ENCODE assay signal across 17 cellular contexts in the genomic region with DNA sequence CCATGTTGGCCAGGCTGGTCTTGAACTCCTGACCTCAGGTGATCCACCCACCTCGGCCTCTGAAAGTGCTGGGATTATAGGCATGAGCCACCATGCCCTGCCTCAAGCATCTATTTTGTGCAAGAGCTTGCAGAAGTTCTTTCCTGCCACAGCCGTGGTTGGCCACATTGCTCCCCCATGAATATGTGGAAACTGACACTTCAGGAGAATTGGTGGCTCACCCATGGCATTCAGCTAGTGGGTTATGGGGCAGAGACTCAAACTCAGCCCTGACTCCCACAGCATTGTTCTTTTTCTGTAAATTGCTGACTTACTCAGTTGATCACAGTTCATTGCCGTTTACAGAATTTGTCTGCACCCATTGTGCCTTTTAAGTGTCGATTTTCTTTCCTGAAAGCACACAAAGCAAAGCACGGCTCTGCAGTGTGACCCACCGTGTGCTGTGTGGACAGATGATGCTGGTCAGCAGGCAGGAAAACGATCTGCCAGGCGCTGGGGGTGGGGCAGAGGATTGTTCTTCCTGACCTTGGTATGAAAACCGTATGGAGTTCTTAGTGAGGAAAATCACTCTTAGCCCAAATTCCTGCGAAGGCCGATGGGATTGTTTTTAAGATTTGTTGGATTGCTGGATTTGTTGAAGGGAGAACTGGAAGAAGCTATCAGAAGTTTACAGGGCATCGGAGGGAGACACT.
DNase-seq lines count a peak whose midpoint lies in the region; ATAC-seq, FAIRE-seq and TF ChIP-seq lines count a peak whose summit lies in the region.
"Had no signal": no experiment of that assay in that cellular context is flagged by ENCODE, and none has a peak within 500 bp of the region (broad histone marks: within the 10 kb centered on the region; RNA-seq: fewer than 3 reads in every experiment).

No MANE protein-coding gene starts in this region.

- H3K4me2 ChIP-seq in smooth muscle cell, result no peak overlapping the region

- no peak for DNase-seq in stimulated activated naive CD8-positive, alpha-beta T cell treated with anti-CD3 and anti-CD28 coated beads, Interleukin-15, amount 100 ng/mL, for 72 hours
- DNase-seq in right lobe of liver, result peak; percentile 69 to 72 (median 70)
- no peak for DNase-seq in vagina (ENCODE audit: extremely low spot score in 2 of 2)
- no peak for DNase-seq in cerebellar nuclear complex (lab: John Stamatoyannopoulos, UW)
- no peak for DNase-seq in smooth muscle cell (lab: John Stamatoyannopoulos, UW; ENCODE audit: unreplicated experiment)
- no peak for DNase-seq in frontal cortex (ENCODE audit: low spot score in 2 of 2)
- DNase-seq: NCI-H510A treated with DMSO at 0.1 percent for 48 hours; stimulated activated CD4-positive, alpha-beta T cell treated with anti-CD3 and anti-CD28 coated beads, Interleukin-2, amount 100 ng/mL, for 48 hours; stimulated activated naive CD4-positive, alpha-beta T cell had no signal

- peaks cover 5% of the 10 kb centered on the region for H3K79me2 ChIP-seq in smooth muscle cell (ENCODE audit: low read depth)

- peak overlapping the region; percentile 90 for H3K27ac Mint-ChIP-seq in stimulated activated naive CD8-positive, alpha-beta T cell treated with anti-CD3 and anti-CD28 coated beads, Interleukin-15, Interleukin-2, amounts not matched to agents 100 ng/mL and 50 ng/mL, for 24 hours
- H3K27ac Mint-ChIP-seq in stimulated activated naive CD8-positive, alpha-beta T cell treated with anti-CD3 and anti-CD28 coated beads, Interleukin-15, amount 100 ng/mL, for 72 hours, result peak overlapping the region in 1 of 2 donors; percentile 96
- H3K27ac Mint-ChIP-seq in activated T-helper 17 cell treated with anti-CD3 and anti-CD28 coated beads, Interleukin-2, amount 50 U/mL, for 72 hours, result peak overlapping the region; percentile 97

- H3K36me3 ChIP-seq in right lobe of liver (no peaks in the 10 kb centered on the region), vagina (no peaks in the 10 kb centered on the region), smooth muscle cell (ENCODE audit: low read depth) (no peaks in the 10 kb centered on the region)
- H3K36me3 ChIP-seq: adrenal gland, prostate gland had no signal

- FAIRE-seq in frontal cortex (lab: Jason Lieb, UNC), result no peak
- FAIRE-seq: K562 had no signal

- TF ChIP-seq POLR2A in right lobe of liver (IDR thresholded peaks at IDR 0.05) (no peak), vagina (IDR thresholded peaks at IDR 0.05) (no peak)

- peaks cover 3% of the 10 kb centered on the region for H3K36me3 Mint-ChIP-seq in stimulated activated naive CD8-positive, alpha-beta T cell treated with anti-CD3 and anti-CD28 coated beads, Interleukin-15, Interleukin-2, amounts not matched to agents 100 ng/mL and 50 ng/mL, for 24 hours (ENCODE audit: low read depth)
- peaks cover 10% of the 10 kb centered on the region for H3K36me3 Mint-ChIP-seq in activated T-helper 17 cell treated with anti-CD3 and anti-CD28 coated beads, Interleukin-2, amount 50 U/mL, for 72 hours (ENCODE audit: low read depth)

- intact Hi-C loops in right lobe of liver (cut with DNase I), result no loop called here
- intact Hi-C loops in vagina (cut with DNase I), result no loop called here

- TF ChIP-seq CTCF in right lobe of liver (IDR thresholded peaks at IDR 0.05) (no peak), vagina (IDR thresholded peaks at IDR 0.05) (no peak), smooth muscle cell (IDR thresholded peaks at IDR 0.05; ENCODE audit: borderline replicate concordance, insufficient read depth, poor library complexity, severe bottlenecking) (no peak)

- peaks cover 75% of the 10 kb centered on the region for H3K4me1 Mint-ChIP-seq in stimulated activated naive CD8-positive, alpha-beta T cell treated with anti-CD3 and anti-CD28 coated beads, Interleukin-15, Interleukin-2, amounts not matched to agents 100 ng/mL and 50 ng/mL, for 24 hours (ENCODE audit: low read depth)
- H3K4me1 Mint-ChIP-seq in stimulated activated naive CD8-positive, alpha-beta T cell treated with anti-CD3 and anti-CD28 coated beads, Interleukin-15, amount 100 ng/mL, for 72 hours, result peaks cover 60% of the 10 kb centered on the region
- peaks cover 43% of the 10 kb centered on the region for H3K4me1 Mint-ChIP-seq in activated T-helper 17 cell treated with anti-CD3 and anti-CD28 coated beads, Interleukin-2, amount 50 U/mL, for 72 hours

- no peaks in the 10 kb centered on the region for H4K20me1 ChIP-seq in smooth muscle cell (ENCODE audit: low read depth)

- H3K27me3 ChIP-seq in right lobe of liver (no peaks in the 10 kb centered on the region), vagina (no peaks in the 10 kb centered on the region), smooth muscle cell (ENCODE audit: low read depth) (no peaks in the 10 kb centered on the region)
- H3K27me3 ChIP-seq: adrenal gland had no signal

- H3K27me3 Mint-ChIP-seq in stimulated activated naive CD8-positive, alpha-beta T cell treated with anti-CD3 and anti-CD28 coated beads, Interleukin-15, Interleukin-2, amounts not matched to agents 100 ng/mL and 50 ng/mL, for 24 hours, result no peaks in the 10 kb centered on the region
- H3K27me3 Mint-ChIP-seq in stimulated activated naive CD8-positive, alpha-beta T cell treated with anti-CD3 and anti-CD28 coated beads, Interleukin-15, amount 100 ng/mL, for 72 hours, result no peaks in the 10 kb centered on the region
- H3K27me3 Mint-ChIP-seq in activated T-helper 17 cell treated with anti-CD3 and anti-CD28 coated beads, Interleukin-2, amount 50 U/mL, for 72 hours, result no peaks in the 10 kb centered on the region

- H2AFZ ChIP-seq in smooth muscle cell (ENCODE audit: low read depth), result no peak overlapping the region

- no peak overlapping the region for H3K4me3 Mint-ChIP-seq in stimulated activated naive CD8-positive, alpha-beta T cell treated with anti-CD3 and anti-CD28 coated beads, Interleukin-15, Interleukin-2, amounts not matched to agents 100 ng/mL and 50 ng/mL, for 24 hours
- H3K4me3 Mint-ChIP-seq in stimulated activated naive CD8-positive, alpha-beta T cell treated with anti-CD3 and anti-CD28 coated beads, Interleukin-15, amount 100 ng/mL, for 72 hours, result no peak overlapping the region
- peak overlapping the region; percentile 75 for H3K4me3 Mint-ChIP-seq in activated T-helper 17 cell treated with anti-CD3 and anti-CD28 coated beads, Interleukin-2, amount 50 U/mL, for 72 hours
- H3K4me3 Mint-ChIP-seq: T-helper 1 cell treated with Interleukin-12 subunit alpha and Interleukin-12 subunit beta and Interleukin-4 antibody, amounts not matched to agents 30 μg/mL and 1 μg/mL, for 36 hours had no signal

- H3F3A ChIP-seq in smooth muscle cell (ENCODE audit: low read depth), result no peaks in the 10 kb centered on the region

- H3K9me3 ChIP-seq in right lobe of liver, result no peaks in the 10 kb centered on the region
- no peaks in the 10 kb centered on the region for H3K9me3 ChIP-seq in vagina
- H3K9me3 ChIP-seq in smooth muscle cell (replicated peaks; ENCODE audit: low read depth), result no peaks in the 10 kb centered on the region
- H3K9me3 ChIP-seq: adrenal gland, prostate gland had no signal

- no peak overlapping the region for H3K4me3 ChIP-seq in right lobe of liver
- H3K4me3 ChIP-seq in vagina, result no peak overlapping the region
- H3K4me3 ChIP-seq in smooth muscle cell, result no peak overlapping the region
- H3K4me3 ChIP-seq: adrenal gland, coronary artery, K562, prostate gland had no signal

- H3K4me1 ChIP-seq in right lobe of liver (peaks cover 0 to 69% (median 31%) of the 10 kb centered on the region in 4 donors), vagina (peaks cover 32% of the 10 kb centered on the region), smooth muscle cell (ENCODE audit: low read depth) (no peaks in the 10 kb centered on the region)

- no peak overlapping the region for H3K9ac ChIP-seq in smooth muscle cell (ENCODE audit: low read depth)

- no peaks in the 10 kb centered on the region for H3K9me3 Mint-ChIP-seq in stimulated activated naive CD8-positive, alpha-beta T cell treated with anti-CD3 and anti-CD28 coated beads, Interleukin-15, Interleukin-2, amounts not matched to agents 100 ng/mL and 50 ng/mL, for 24 hours
- H3K9me3 Mint-ChIP-seq in stimulated activated naive CD8-positive, alpha-beta T cell treated with anti-CD3 and anti-CD28 coated beads, Interleukin-15, amount 100 ng/mL, for 72 hours, result no peaks in the 10 kb centered on the region
- no peaks in the 10 kb centered on the region for H3K9me3 Mint-ChIP-seq in activated T-helper 17 cell treated with anti-CD3 and anti-CD28 coated beads, Interleukin-2, amount 50 U/mL, for 72 hours
- H3K9me3 Mint-ChIP-seq: T-helper 1 cell treated with Interleukin-12 subunit alpha and Interleukin-12 subunit beta and Interleukin-4 antibody, amounts not matched to agents 30 μg/mL and 1 μg/mL, for 36 hours had no signal

- ATAC-seq in stimulated activated naive CD8-positive, alpha-beta T cell treated with anti-CD3 and anti-CD28 coated beads, Interleukin-15, amount 100 ng/mL, for 72 hours, result no peak
- peak; percentile 25 for ATAC-seq in activated T-helper 17 cell treated with anti-CD3 and anti-CD28 coated beads, Interleukin-2, amount 50 U/mL, for 72 hours (replicated peaks)
- peak; percentile 12 to 61 (median 49) for ATAC-seq in right lobe of liver
- ATAC-seq: K562 had no signal

- H3K27ac ChIP-seq in right lobe of liver, result peak overlapping the region; percentile 13 to 91 (median 50)
- H3K27ac ChIP-seq in vagina, result peak overlapping the region; percentile 35
- no peak overlapping the region for H3K27ac ChIP-seq in smooth muscle cell (ENCODE audit: low read depth)
- H3K27ac ChIP-seq: adrenal gland, C4-2B, coronary artery, prostate gland had no signal

- 28% methylated on average over 11 of the region's 12 CpGs for WGBS in right lobe of liver (ENCODE audit: insufficient coverage, low coverage, low lambda C conversion rate, missing lambda C conversion rate)
- 68% methylated on average over 12 of the region's 12 CpGs for WGBS in smooth muscle cell (ENCODE audit: low lambda C conversion rate)

Comparison
In these comparisons a context has a peak if more than half of its experiments do, and no peak if none do; other contexts are left out.
1. DNase-seq: peak in right lobe of liver (3 of 3); none in stimulated activated naive CD8-positive, alpha-beta T cell treated with anti-CD3 and anti-CD28 coated beads, Interleukin-15, amount 100 ng/mL, for 72 hours (0 of 2), vagina (0 of 2), cerebellar nuclear complex (0 of 2), smooth muscle cell (single experiment) and frontal cortex (0 of 2).